Comparison of ENCODE assay signal across 18 cellular contexts in the genomic region with DNA sequence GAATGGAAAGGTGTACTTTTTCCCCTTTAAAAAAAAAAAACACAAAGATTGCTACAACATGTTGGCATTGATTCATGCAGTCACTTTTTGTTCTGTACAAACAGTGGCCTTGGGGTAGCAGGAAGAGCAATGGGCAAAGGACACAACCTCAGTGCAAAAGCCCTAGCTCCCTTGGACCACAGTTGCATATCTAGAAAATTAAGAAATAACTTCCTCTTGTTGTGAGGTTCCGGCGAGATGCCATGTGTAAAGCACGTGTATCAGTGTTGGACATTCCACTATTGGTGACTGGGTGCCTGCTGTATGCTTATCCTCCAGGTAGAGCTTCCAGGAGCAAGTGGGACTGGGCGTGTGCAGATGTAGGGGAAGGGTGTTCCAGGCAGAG.
A peak's percentile ranks its signal among the peaks of the same experiment; 100 is the strongest.
DNase-seq lines count a peak whose midpoint lies in the region; ATAC-seq and TF ChIP-seq lines count a peak whose summit lies in the region.
"Had no signal": no experiment of that assay in that cellular context is flagged by ENCODE, and none has a peak within 500 bp of the region (broad histone marks: within the 10 kb centered on the region; RNA-seq: fewer than 3 reads in every experiment).

No MANE protein-coding gene starts in this region.

- intact Hi-C loops in mammary epithelial cell (cut with micrococcal nuclease): loop anchor here (1.0 to 10.0 kb wide), 5 partner anchors 16 to 305 kb away; no protein-coding TSS in a partner anchor
- intact Hi-C loops in activated CD8-positive, alpha-beta T cell treated with anti-CD3 and anti-CD28 coated beads for 36 hours (cut with micrococcal nuclease): no loop called here

- WGBS in mammary epithelial cell (ENCODE audit: low coverage, missing lambda C conversion rate): 72% methylated on average over 4 of the region's 4 CpGs

- CTCF ChIA-PET in mammary epithelial cell (lab: Charles Lee; ENCODE audit: low non-redundant PET): no interaction called here
- CTCF ChIA-PET in activated CD8-positive, alpha-beta T cell treated with anti-CD3 and anti-CD28 coated beads for 36 hours (lab: Charles Lee): no interaction called here

- H3K4me1 ChIP-seq in mammary epithelial cell (ENCODE audit: insufficient read depth, low read length) (peaks cover 67% of the 10 kb centered on the region), stomach smooth muscle (ENCODE audit: control insufficient read depth, insufficient read depth, low read length) (peaks cover 13% of the 10 kb centered on the region)

- H3K9me3 ChIP-seq in mammary epithelial cell (replicated peaks; ENCODE audit: insufficient read depth, low read length): no peaks in the 10 kb centered on the region
- H3K9me3 ChIP-seq in stomach smooth muscle (ENCODE audit: control insufficient read depth in 2 of 2, low read length in 2 of 2): no peaks in the 10 kb centered on the region

- peak overlapping the region; percentile 34 for H3K4me2 ChIP-seq in mammary epithelial cell (ENCODE audit: insufficient read depth, low read depth, low read length)

- no peak overlapping the region for H3K4me3 ChIP-seq in mammary epithelial cell (replicated peaks in 1 of 3; ENCODE audit: insufficient read depth in 1 of 3, low read depth in 2 of 3, low read length in 3 of 3)
- no peak overlapping the region for H3K4me3 ChIP-seq in stomach smooth muscle (ENCODE audit: low read length in 2 of 2)

- no peak overlapping the region for H3K27ac Mint-ChIP-seq in glutamatergic neuron (ENCODE audit: unreplicated experiment)
- H3K27ac Mint-ChIP-seq in activated CD8-positive, alpha-beta T cell treated with anti-CD3 and anti-CD28 coated beads for 36 hours: no peak overlapping the region
- H3K27ac Mint-ChIP-seq: activated CD8-positive, alpha-beta memory T cell treated with anti-CD3 and anti-CD28 coated beads, Interleukin-2, amount 10 ng/mL, durations not matched to agents 7 days and 5 days; activated naive CD4-positive, alpha-beta T cell treated with anti-CD3 and anti-CD28 coated beads, Interleukin-2, amount 50 U/mL, for 24 hours; IgD-negative memory B cell; progenitor cell of endocrine pancreas; stimulated activated memory B cell treated with anti-CD40 and anti-IgM and Interleukin-4, amounts not matched to agents 10 μg/mL and 1 μg/mL and 100 μg/mL, for 72 hours had no signal

- peaks cover 3% of the 10 kb centered on the region for H3K79me2 ChIP-seq in mammary epithelial cell (ENCODE audit: insufficient read depth, low read length)

- no peaks in the 10 kb centered on the region for H3K36me3 ChIP-seq in mammary epithelial cell (ENCODE audit: insufficient read depth, low read length)
- H3K36me3 ChIP-seq in stomach smooth muscle (ENCODE audit: control insufficient read depth in 2 of 2, insufficient read depth in 2 of 2, low read length in 2 of 2): no peaks in the 10 kb centered on the region

- POLR2A ChIA-PET in activated CD8-positive, alpha-beta T cell treated with anti-CD3 and anti-CD28 coated beads for 36 hours (lab: Charles Lee): no interaction called here

- H3K27me3 Mint-ChIP-seq in glutamatergic neuron (ENCODE audit: unreplicated experiment): no peaks in the 10 kb centered on the region
- peaks cover 6% of the 10 kb centered on the region for H3K27me3 Mint-ChIP-seq in activated CD8-positive, alpha-beta T cell treated with anti-CD3 and anti-CD28 coated beads for 36 hours
- H3K27me3 Mint-ChIP-seq: activated naive CD4-positive, alpha-beta T cell treated with anti-CD3 and anti-CD28 coated beads, Interleukin-2, amount 50 U/mL, for 24 hours; stimulated activated memory B cell treated with anti-CD40 and anti-IgM and Interleukin-4, amounts not matched to agents 10 μg/mL and 1 μg/mL and 100 μg/mL, for 72 hours had no signal

- no TSS peak for BruUV-seq in mammary epithelial cell (replicated peaks; lab: Mats Ljungman, UMichigan)

- dilution Hi-C loops in mammary epithelial cell (cut with HindIII; ENCODE audit: low sequenced_read_pairs): no loop called here

- TF ChIP-seq CTCF in mammary epithelial cell (conservative IDR thresholded peaks at IDR 0.05 in 1 of 2, IDR thresholded peaks at IDR 0.05 in 1 of 2; ENCODE audit: extremely low read depth in 1 of 2, insufficient read depth in 1 of 2, low read depth in 1 of 2, low read length in 2 of 2): no peak
- no peak for TF ChIP-seq CTCF in glutamatergic neuron (IDR thresholded peaks at IDR 0.05; ENCODE audit: partially characterized antibody, unreplicated experiment)
- no peak for TF ChIP-seq CTCF in activated CD8-positive, alpha-beta T cell treated with anti-CD3 and anti-CD28 coated beads for 36 hours (IDR thresholded peaks at IDR 0.05)

- peak overlapping the region; percentile 63 for H3K9ac ChIP-seq in mammary epithelial cell (ENCODE audit: insufficient read depth, low read length)
- H3K9ac ChIP-seq in stomach smooth muscle (ENCODE audit: low read length in 2 of 2): no peak overlapping the region

- ATAC-seq in left lobe of liver: peak; percentile 83
- no peak for ATAC-seq in activated CD8-positive, alpha-beta T cell treated with anti-CD3 and anti-CD28 coated beads for 36 hours
- ATAC-seq in HG03460 (IDR thresholded peaks at IDR 0.05; ENCODE audit: unreplicated experiment): no peak
- ATAC-seq: activated CD8-positive, alpha-beta memory T cell treated with anti-CD3 and anti-CD28 coated beads, Interleukin-2, amount 10 ng/mL, durations not matched to agents 7 days and 5 days; stimulated activated memory B cell treated with anti-CD40 and anti-IgM and Interleukin-4, amounts not matched to agents 10 μg/mL and 1 μg/mL and 100 μg/mL, for 72 hours had no signal

- in situ Hi-C loops in mammary epithelial cell (cut with MboI; ENCODE audit: low sequenced_read_pairs in 2 of 2): loop anchor here in 1 of 2 donors (25.0 kb wide), 1 partner anchor 267 kb away; no protein-coding TSS in a partner anchor

- H3K36me3 Mint-ChIP-seq in glutamatergic neuron (ENCODE audit: unreplicated experiment): no peaks in the 10 kb centered on the region
- H3K36me3 Mint-ChIP-seq in activated CD8-positive, alpha-beta T cell treated with anti-CD3 and anti-CD28 coated beads for 36 hours (ENCODE audit: low read depth): no peaks in the 10 kb centered on the region
- H3K36me3 Mint-ChIP-seq: activated CD8-positive, alpha-beta memory T cell treated with anti-CD3 and anti-CD28 coated beads, Interleukin-2, amount 10 ng/mL, durations not matched to agents 7 days and 5 days; activated naive CD4-positive, alpha-beta T cell treated with anti-CD3 and anti-CD28 coated beads, Interleukin-2, amount 50 U/mL, for 24 hours; IgD-negative memory B cell; stimulated activated memory B cell treated with anti-CD40 and anti-IgM and Interleukin-4, amounts not matched to agents 10 μg/mL and 1 μg/mL and 100 μg/mL, for 72 hours had no signal

- peak; percentile 5 for DNase-seq in MV-4-11 (lab: John Stamatoyannopoulos, UW)
- DNase-seq in mammary epithelial cell: no peak
- peak; percentile 94 for DNase-seq in left lobe of liver (ENCODE audit: low spot score)
- DNase-seq in CD1c-positive myeloid dendritic cell (ENCODE audit: extremely low spot score): no peak
- DNase-seq in glutamatergic neuron: no peak
- no peak for DNase-seq in activated CD8-positive, alpha-beta T cell treated with anti-CD3 and anti-CD28 coated beads for 36 hours
- DNase-seq: activated CD8-positive, alpha-beta memory T cell treated with anti-CD3 and anti-CD28 coated beads, Interleukin-2, amount 10 ng/mL, durations not matched to agents 7 days and 5 days; C1 segment of cervical spinal cord; DND-41; erythroblast; NCI-H524; stimulated activated CD4-positive, alpha-beta T cell treated with anti-CD3 and anti-CD28 coated beads, Interleukin-4, amount 100 ng/mL, for 24 hours had no signal

- no peak overlapping the region for H3K4me3 Mint-ChIP-seq in glutamatergic neuron (ENCODE audit: unreplicated experiment)
- no peak overlapping the region for H3K4me3 Mint-ChIP-seq in activated CD8-positive, alpha-beta T cell treated with anti-CD3 and anti-CD28 coated beads for 36 hours
- H3K4me3 Mint-ChIP-seq: activated CD8-positive, alpha-beta memory T cell treated with anti-CD3 and anti-CD28 coated beads, Interleukin-2, amount 10 ng/mL, durations not matched to agents 7 days and 5 days; activated naive CD4-positive, alpha-beta T cell treated with anti-CD3 and anti-CD28 coated beads, Interleukin-2, amount 50 U/mL, for 24 hours; IgD-negative memory B cell; stimulated activated memory B cell treated with anti-CD40 and anti-IgM and Interleukin-4, amounts not matched to agents 10 μg/mL and 1 μg/mL and 100 μg/mL, for 72 hours had no signal

- H3K9me3 Mint-ChIP-seq in glutamatergic neuron (ENCODE audit: unreplicated experiment): no peaks in the 10 kb centered on the region
- no peaks in the 10 kb centered on the region for H3K9me3 Mint-ChIP-seq in activated CD8-positive, alpha-beta T cell treated with anti-CD3 and anti-CD28 coated beads for 36 hours
- H3K9me3 Mint-ChIP-seq: activated naive CD4-positive, alpha-beta T cell treated with anti-CD3 and anti-CD28 coated beads, Interleukin-2, amount 50 U/mL, for 24 hours; IgD-negative memory B cell; stimulated activated memory B cell treated with anti-CD40 and anti-IgM and Interleukin-4, amounts not matched to agents 10 μg/mL and 1 μg/mL and 100 μg/mL, for 72 hours had no signal

- no peak overlapping the region for H2AFZ ChIP-seq in mammary epithelial cell (ENCODE audit: low read depth, low read length)

- H3K4me1 Mint-ChIP-seq in glutamatergic neuron (ENCODE audit: low read depth, unreplicated experiment): no peaks in the 10 kb centered on the region
- H3K4me1 Mint-ChIP-seq in activated CD8-positive, alpha-beta T cell treated with anti-CD3 and anti-CD28 coated beads for 36 hours (ENCODE audit: low read depth): no peaks in the 10 kb centered on the region
- H3K4me1 Mint-ChIP-seq: activated CD8-positive, alpha-beta memory T cell treated with anti-CD3 and anti-CD28 coated beads, Interleukin-2, amount 10 ng/mL, durations not matched to agents 7 days and 5 days; activated naive CD4-positive, alpha-beta T cell treated with anti-CD3 and anti-CD28 coated beads, Interleukin-2, amount 50 U/mL, for 24 hours; IgD-negative memory B cell; stimulated activated memory B cell treated with anti-CD40 and anti-IgM and Interleukin-4, amounts not matched to agents 10 μg/mL and 1 μg/mL and 100 μg/mL, for 72 hours had no signal

- H4K20me1 ChIP-seq in mammary epithelial cell (ENCODE audit: insufficient read depth, low read length): no peaks in the 10 kb centered on the region

- H3K27me3 ChIP-seq in mammary epithelial cell (ENCODE audit: insufficient read depth, low read length): no peaks in the 10 kb centered on the region
- H3K27me3 ChIP-seq in stomach smooth muscle (ENCODE audit: control insufficient read depth in 1 of 2, insufficient read depth in 2 of 2, low read length in 2 of 2): no peaks in the 10 kb centered on the region

- peak overlapping the region; percentile 92 for H3K27ac ChIP-seq in mammary epithelial cell (ENCODE audit: insufficient read depth, low read depth, low read length)
- peak overlapping the region; percentile 49 for H3K27ac ChIP-seq in stomach smooth muscle (ENCODE audit: low read length)

Comparison
In these comparisons a context has a peak if more than half of its experiments do, and no peak if none do; other contexts are left out.
1. DNase-seq: peak in MV-4-11 (single experiment) and left lobe of liver (single experiment); none in mammary epithelial cell (single experiment), CD1c-positive myeloid dendritic cell (single experiment), glutamatergic neuron (single experiment) and activated CD8-positive, alpha-beta T cell treated with anti-CD3 and anti-CD28 coated beads for 36 hours (single experiment).